Comparison of ENCODE assay signal across 14 cellular contexts in the genomic region with DNA sequence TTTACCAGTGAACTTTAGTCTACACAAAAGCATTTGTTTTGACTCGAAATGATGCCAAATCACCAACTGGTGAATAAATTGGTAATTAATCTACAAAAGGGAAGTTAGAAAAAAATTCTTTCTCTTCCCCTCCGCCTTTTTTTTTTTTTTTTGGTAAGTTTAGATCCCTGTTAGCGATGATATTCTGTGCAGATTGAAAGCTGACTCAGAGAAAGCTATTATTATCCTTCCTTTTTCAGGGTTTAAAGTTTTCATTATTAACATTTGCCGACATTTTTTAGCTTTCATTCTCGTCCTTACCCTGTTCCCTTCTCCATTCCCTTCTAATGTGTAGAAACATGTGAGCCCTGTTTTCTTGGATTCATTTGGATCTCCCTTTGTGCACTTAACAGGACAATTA. TPM values are rescaled to one million over a fixed set of nuclear protein-coding genes. Genes with fewer than 3 reads are reported as not detected.
DNase-seq lines count a peak whose midpoint lies in the region; ATAC-seq, FAIRE-seq and TF ChIP-seq lines count a peak whose summit lies in the region.
"Had no signal": no experiment of that assay in that cellular context is flagged by ENCODE, and none has a peak within 500 bp of the region (broad histone marks: within the 10 kb centered on the region; RNA-seq: fewer than 3 reads in every experiment).

No MANE protein-coding gene starts in this region.

- H3K27ac ChIP-seq in astrocyte (ENCODE audit: low read depth, low read length) (peak overlapping the region; percentile 46), sigmoid colon (peak overlapping the region in 3 of 4 donors; percentile 34 to 56 (median 54))

- 44 to 73% methylated on average over 5 of the region's 5 CpGs for WGBS in sigmoid colon, 2 donors

- H3K4me3 Mint-ChIP-seq in IgD-negative memory B cell: peak overlapping the region in 3 of 4 donors; percentile 19 to 79 (median 52)
- H3K4me3 Mint-ChIP-seq in astrocyte (ENCODE audit: unreplicated experiment): no peak overlapping the region
- H3K4me3 Mint-ChIP-seq: stimulated activated naive CD8-positive, alpha-beta T cell treated with anti-CD3 and anti-CD28 coated beads, Interleukin-15, amount 100 ng/mL, for 72 hours had no signal

- H3K36me3 ChIP-seq in astrocyte (ENCODE audit: insufficient read depth, low read length): no peaks in the 10 kb centered on the region
- H3K36me3 ChIP-seq in sigmoid colon: no peaks in the 10 kb centered on the region

- DNase-seq in EH (ENCODE audit: low read depth): peak; percentile 65
- DNase-seq in astrocyte (ENCODE audit: low read depth): no peak
- no peak for DNase-seq in sigmoid colon
- no peak for DNase-seq in GOT3 (lab: John Stamatoyannopoulos, UW)
- DNase-seq in NK-92 (lab: John Stamatoyannopoulos, UW; ENCODE audit: unreplicated experiment): no peak
- DNase-seq: activated CD4-positive, alpha-beta T cell treated with anti-CD3 and anti-CD28 coated beads for 4 hours; activated gamma-delta T cell treated with Interleukin-2 at 50 U/mL for 16 hours; DMS79; NCI-H1105; NCI-H510A; stimulated activated CD4-positive, alpha-beta T cell treated with anti-CD3 and anti-CD28 coated beads, Interleukin-2, amount 100 ng/mL, for 24 hours; stimulated activated naive CD8-positive, alpha-beta T cell treated with anti-CD3 and anti-CD28 coated beads, Interleukin-15, amount 100 ng/mL, for 72 hours had no signal

- no peak for ATAC-seq in GM18511 (IDR thresholded peaks at IDR 0.05; ENCODE audit: unreplicated experiment)
- ATAC-seq: stimulated activated naive CD8-positive, alpha-beta T cell treated with anti-CD3 and anti-CD28 coated beads, Interleukin-15, amount 100 ng/mL, for 72 hours had no signal

- intact Hi-C loops in sigmoid colon (cut with DNase I): no loop called here

- H3K4me3 ChIP-seq in astrocyte (ENCODE audit: insufficient read depth, low read depth, low read length) (no peak overlapping the region), sigmoid colon (no peak overlapping the region)

- no peaks in the 10 kb centered on the region for H3K79me2 ChIP-seq in astrocyte (ENCODE audit: insufficient read depth, low read length)

- H3K27ac Mint-ChIP-seq in IgD-negative memory B cell (peak overlapping the region; percentile 0 to 80 (median 20)), astrocyte (ENCODE audit: unreplicated experiment) (no peak overlapping the region)
- H3K27ac Mint-ChIP-seq: stimulated activated naive CD8-positive, alpha-beta T cell treated with anti-CD3 and anti-CD28 coated beads, Interleukin-15, amount 100 ng/mL, for 72 hours had no signal

- peak overlapping the region; percentile 48 for H3K9ac ChIP-seq in astrocyte (ENCODE audit: low read length)

- no peaks in the 10 kb centered on the region for H3K9me3 Mint-ChIP-seq in IgD-negative memory B cell
- no peaks in the 10 kb centered on the region for H3K9me3 Mint-ChIP-seq in astrocyte (ENCODE audit: unreplicated experiment)
- H3K9me3 Mint-ChIP-seq: stimulated activated naive CD8-positive, alpha-beta T cell treated with anti-CD3 and anti-CD28 coated beads, Interleukin-15, amount 100 ng/mL, for 72 hours had no signal

- H3K27me3 ChIP-seq in astrocyte (ENCODE audit: insufficient read depth, low read length) (no peaks in the 10 kb centered on the region), sigmoid colon (no peaks in the 10 kb centered on the region)

- H3K4me1 Mint-ChIP-seq in IgD-negative memory B cell (peaks cover 32 to 39% (median 37%) of the 10 kb centered on the region in 3 donors), astrocyte (ENCODE audit: low read depth, unreplicated experiment) (peaks cover 10% of the 10 kb centered on the region)

- peak overlapping the region; percentile 51 for H2AFZ ChIP-seq in astrocyte (ENCODE audit: low read depth, low read length)

- peaks cover 2% of the 10 kb centered on the region for H3K27me3 Mint-ChIP-seq in IgD-negative memory B cell
- no peaks in the 10 kb centered on the region for H3K27me3 Mint-ChIP-seq in astrocyte (ENCODE audit: low read depth, unreplicated experiment)
- H3K27me3 Mint-ChIP-seq: stimulated activated naive CD8-positive, alpha-beta T cell treated with anti-CD3 and anti-CD28 coated beads, Interleukin-15, amount 100 ng/mL, for 72 hours had no signal

- peaks cover 1% of the 10 kb centered on the region for H3K36me3 Mint-ChIP-seq in IgD-negative memory B cell
- no peaks in the 10 kb centered on the region for H3K36me3 Mint-ChIP-seq in astrocyte (ENCODE audit: low read depth, unreplicated experiment)

- H4K20me1 ChIP-seq in astrocyte (ENCODE audit: insufficient read depth, low read length): no peaks in the 10 kb centered on the region

- no peak for TF ChIP-seq EP300 in sigmoid colon (IDR thresholded peaks at IDR 0.05)

- TF ChIP-seq CTCF in astrocyte (IDR thresholded peaks at IDR 0.05; ENCODE audit: insufficient read depth, low read depth, low read length) (no peak), sigmoid colon (IDR thresholded peaks at IDR 0.05) (no peak)

- no peak for FAIRE-seq in astrocyte (lab: Jason Lieb, UNC)

- H3K9me3 ChIP-seq in astrocyte (ENCODE audit: insufficient read depth, low read depth, low read length): no peaks in the 10 kb centered on the region
- H3K9me3 ChIP-seq in sigmoid colon: no peaks in the 10 kb centered on the region

- H3K4me1 ChIP-seq in astrocyte (ENCODE audit: insufficient read depth, low read length): peaks cover 14% of the 10 kb centered on the region
- H3K4me1 ChIP-seq in sigmoid colon: peaks cover 0 to 6% (median 0%) of the 10 kb centered on the region in 4 donors

- TF ChIP-seq POLR2A in sigmoid colon (IDR thresholded peaks at IDR 0.05): no peak

- peak overlapping the region; percentile 72 for H3K4me2 ChIP-seq in astrocyte (ENCODE audit: low read length)

RNA-seq across cellular contexts. Expression of a gene that starts 16.8 kb away (rescaled TPM):
- polyA plus RNA-seq in IgD-negative memory B cell (22.6 TPM), sigmoid colon (10 to 100 TPM in 1 of 3 donors, 1 to 10 TPM in 2; 4.6 to 16.3 (median 5.4) TPM)
- total RNA-seq in astrocyte (22.9 and 23.8 TPM in 2 replicates), sigmoid colon (10 to 100 TPM; 15.7 to 23.2 (median 20.8) TPM)
